ENCODE assay signal across 13 cellular contexts in the genomic region with DNA sequence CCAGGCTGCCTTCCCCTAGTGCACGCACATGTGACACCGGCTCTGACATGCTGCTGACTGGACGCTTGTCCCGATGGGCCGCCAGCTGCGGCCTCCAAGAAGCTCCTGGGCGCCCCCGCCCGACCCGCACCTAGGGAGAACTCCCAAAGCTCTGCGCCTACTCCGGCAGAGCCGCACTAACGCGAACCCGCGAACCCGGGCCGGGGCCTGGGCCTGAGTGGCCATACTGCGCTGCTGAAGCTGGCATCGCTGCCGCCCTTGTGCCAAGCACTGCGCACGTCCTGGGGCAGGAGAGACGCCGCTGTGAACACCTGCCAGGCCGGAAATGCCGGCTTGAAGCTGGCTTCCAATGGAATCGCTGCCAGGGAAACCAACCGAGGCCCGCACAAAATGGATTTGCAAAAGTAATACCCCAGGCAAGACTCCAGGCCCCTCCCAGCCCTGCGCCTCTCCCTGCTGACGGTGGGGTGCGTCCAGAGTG.
A peak's percentile ranks its signal among the peaks of the same experiment; 100 is the strongest.
DNase-seq lines count a peak whose midpoint lies in the region; ATAC-seq, FAIRE-seq and TF ChIP-seq lines count a peak whose summit lies in the region.
"Had no signal": no experiment of that assay in that cellular context is flagged by ENCODE, and none has a peak within 500 bp of the region (broad histone marks: within the 10 kb centered on the region; RNA-seq: fewer than 3 reads in every experiment).

No MANE protein-coding gene starts in this region.

- peak overlapping the region in 2 of 3 donors; percentile 20 to 49 for H3K4me3 ChIP-seq in breast epithelium
- H3K4me3 ChIP-seq in kidney (ENCODE audit: low read length in 2 of 2), result no peak overlapping the region
- H3K4me3 ChIP-seq: transverse colon had no signal

- peak; percentile 0 for DNase-seq in DMS79 (lab: John Stamatoyannopoulos, UW)
- DNase-seq in DMS79 treated with DMSO at 0.1 percent for 48 hours (lab: John Stamatoyannopoulos, UW), result no peak
- DNase-seq in breast epithelium (ENCODE audit: low spot score in 2 of 2), result no peak
- DNase-seq in kidney, result peak; percentile 73
- DNase-seq in stimulated activated effector memory CD8-positive, alpha-beta T cell treated with anti-CD3 and anti-CD28 coated beads, Interleukin-12 subunit alpha, Interleukin-12 subunit beta, amount 100 ng/mL, for 72 hours (ENCODE audit: low spot score in 2 of 2), result no peak
- no peak for DNase-seq in germinal center (ENCODE audit: low spot score)
- no peak for DNase-seq in NCI-H345 treated with DMSO at 0.1 percent for 48 hours (lab: John Stamatoyannopoulos, UW; ENCODE audit: unreplicated experiment)
- DNase-seq: effector CD8-positive, alpha-beta T cell; GF-D8; NCI-H524 treated with DMSO at 0.1 percent for 48 hours; transverse colon had no signal

- TF ChIP-seq CTCF in breast epithelium (IDR thresholded peaks at IDR 0.05) (no peak), kidney (IDR thresholded peaks at IDR 0.05; ENCODE audit: borderline replicate concordance, extremely low read depth, insufficient read depth) (no peak)

- no peaks in the 10 kb centered on the region for H3K4me1 Mint-ChIP-seq in stimulated activated effector memory CD8-positive, alpha-beta T cell treated with anti-CD3 and anti-CD28 coated beads, Interleukin-12 subunit alpha, Interleukin-12 subunit beta, amount 100 ng/mL, for 72 hours

- H3K4me1 ChIP-seq in breast epithelium (no peaks in the 10 kb centered on the region), kidney (ENCODE audit: control insufficient read depth in 1 of 2, insufficient read depth in 1 of 2, low read depth in 1 of 2, low read length in 2 of 2) (no peaks in the 10 kb centered on the region)
- H3K4me1 ChIP-seq: transverse colon had no signal

- H3K36me3 ChIP-seq in breast epithelium (no peaks in the 10 kb centered on the region), kidney (ENCODE audit: control insufficient read depth in 1 of 2, insufficient read depth in 2 of 2, low read length in 2 of 2) (no peaks in the 10 kb centered on the region)
- H3K36me3 ChIP-seq: neutrophil, transverse colon had no signal

- peak; percentile 45 for ATAC-seq in stimulated activated effector memory CD8-positive, alpha-beta T cell treated with anti-CD3 and anti-CD28 coated beads, Interleukin-12 subunit alpha, Interleukin-12 subunit beta, amount 100 ng/mL, for 72 hours
- ATAC-seq in HG03045 (IDR thresholded peaks at IDR 0.05; ENCODE audit: unreplicated experiment), result no peak

- no peak overlapping the region for H3K4me3 Mint-ChIP-seq in stimulated activated effector memory CD8-positive, alpha-beta T cell treated with anti-CD3 and anti-CD28 coated beads, Interleukin-12 subunit alpha, Interleukin-12 subunit beta, amount 100 ng/mL, for 72 hours

- no peaks in the 10 kb centered on the region for H3K9me3 ChIP-seq in breast epithelium
- H3K9me3 ChIP-seq in kidney (ENCODE audit: control insufficient read depth in 1 of 2, low read length in 2 of 2), result no peaks in the 10 kb centered on the region
- H3K9me3 ChIP-seq: neutrophil, transverse colon had no signal

- no peak overlapping the region for H3K9ac ChIP-seq in kidney (ENCODE audit: low read length in 2 of 2)

- no peak for TF ChIP-seq POLR2A in breast epithelium (IDR thresholded peaks at IDR 0.05)

- H3K27ac Mint-ChIP-seq in stimulated activated effector memory CD8-positive, alpha-beta T cell treated with anti-CD3 and anti-CD28 coated beads, Interleukin-12 subunit alpha, Interleukin-12 subunit beta, amount 100 ng/mL, for 72 hours, result no peak overlapping the region

- no peaks in the 10 kb centered on the region for H3K9me3 Mint-ChIP-seq in stimulated activated effector memory CD8-positive, alpha-beta T cell treated with anti-CD3 and anti-CD28 coated beads, Interleukin-12 subunit alpha, Interleukin-12 subunit beta, amount 100 ng/mL, for 72 hours

- H3K36me3 Mint-ChIP-seq in stimulated activated effector memory CD8-positive, alpha-beta T cell treated with anti-CD3 and anti-CD28 coated beads, Interleukin-12 subunit alpha, Interleukin-12 subunit beta, amount 100 ng/mL, for 72 hours, result no peaks in the 10 kb centered on the region

- intact Hi-C loops in breast epithelium (cut with DNase I; ENCODE audit: low total_unique reads) (no loop called here), kidney (cut with DNase I) (no loop called here)

- no peaks in the 10 kb centered on the region for H3K27me3 ChIP-seq in breast epithelium

- no peak overlapping the region for H3K27ac ChIP-seq in breast epithelium
- H3K27ac ChIP-seq in kidney (ENCODE audit: low read depth in 2 of 2, low read length in 2 of 2), result no peak overlapping the region
- H3K27ac ChIP-seq: neutrophil, transverse colon had no signal

- FAIRE-seq in kidney (lab: Jason Lieb, UNC), result no peak

Comparison
In these comparisons a context has a peak if more than half of its experiments do, and no peak if none do; other contexts are left out.
1. DNase-seq: peak in DMS79 (single experiment) and kidney (single experiment); none in DMS79 treated with DMSO at 0.1 percent for 48 hours (single experiment), breast epithelium (0 of 2), stimulated activated effector memory CD8-positive, alpha-beta T cell treated with anti-CD3 and anti-CD28 coated beads, Interleukin-12 subunit alpha, Interleukin-12 subunit beta, amount 100 ng/mL, for 72 hours (0 of 2), germinal center (single experiment) and NCI-H345 treated with DMSO at 0.1 percent for 48 hours (single experiment).
2. H3K4me3 ChIP-seq: peak in breast epithelium (2 of 3); none in kidney (0 of 2).